In the genomic region with DNA sequence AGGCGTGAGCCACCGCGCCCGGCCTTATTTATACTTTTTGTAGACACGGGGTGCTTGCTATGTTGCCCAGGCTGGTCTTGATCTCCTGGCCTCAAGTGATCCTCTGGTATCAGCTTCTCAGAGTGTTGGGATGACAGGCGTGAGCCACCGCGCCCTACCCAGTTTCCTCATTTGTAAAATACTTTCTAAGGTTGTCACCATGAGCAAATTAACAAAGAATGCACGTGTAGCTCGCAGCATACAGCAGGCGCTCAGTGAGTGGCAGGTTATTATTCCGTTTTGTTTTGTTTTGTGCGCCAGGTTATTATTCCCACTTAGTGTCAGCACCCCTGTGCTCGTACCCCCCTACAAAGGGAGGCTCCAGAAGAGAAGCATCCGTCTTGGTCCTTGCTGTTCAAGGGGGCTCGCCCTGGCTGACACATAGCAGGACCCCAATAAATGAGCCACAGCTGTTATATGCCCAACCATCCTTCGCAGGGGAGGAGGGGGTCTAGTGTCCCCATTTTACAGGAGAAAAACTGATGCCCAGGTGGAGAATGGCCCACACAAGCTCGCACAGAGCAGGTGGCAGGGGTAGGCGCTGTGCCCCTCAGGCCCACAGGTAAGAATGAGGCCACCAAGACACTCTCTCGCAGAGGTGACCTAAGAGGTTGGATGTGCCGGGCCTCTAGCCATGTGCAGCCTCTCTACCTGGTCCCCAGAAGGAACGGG, we compare ENCODE assay signal across 8 cellular contexts. TPM values are rescaled to one million over a fixed set of nuclear protein-coding genes. Genes with fewer than 3 reads are reported as not detected.
A peak's percentile ranks its signal among the peaks of the same experiment; 100 is the strongest.
DNase-seq lines count a peak whose midpoint lies in the region; ATAC-seq, FAIRE-seq and TF ChIP-seq lines count a peak whose summit lies in the region.

No MANE protein-coding gene starts in this region.

- peak overlapping the region; percentile 34 for H4K8ac ChIP-seq in trophoblast cell (ENCODE audit: low read depth, low read length)

- H4K91ac ChIP-seq in trophoblast cell (ENCODE audit: low read depth, low read length): peak overlapping the region; percentile 45

- H3K4me2 ChIP-seq in OCI-LY7 (ENCODE audit: low read length): peak overlapping the region; percentile 98
- H3K4me2 ChIP-seq in endothelial cell of umbilical vein (ENCODE audit: insufficient read depth, low read length): peak overlapping the region; percentile 7
- H3K4me2 ChIP-seq in trophoblast cell (ENCODE audit: low read length): peak overlapping the region; percentile 66

- H3K79me1 ChIP-seq in trophoblast cell (ENCODE audit: low read length): peaks cover 16% of the 10 kb centered on the region

- DNase-seq in OCI-LY7 (ENCODE audit: low spot score): no peak
- no peak for DNase-seq in endothelial cell of umbilical vein (ENCODE audit: low read depth, low spot score)
- DNase-seq in trophoblast cell: peak; percentile 95
- no peak for DNase-seq in left lobe of liver (ENCODE audit: low spot score)
- no peak for DNase-seq in AG08396 (ENCODE audit: low spot score)
- DNase-seq in mucosa of descending colon: no peak

- intact Hi-C loops in OCI-LY7 (cut with micrococcal nuclease; ENCODE audit: unreplicated experiment): loop anchor here (2.0 to 5.0 kb wide), 3 partner anchors 55 to 103 kb away; a partner anchor contains a TSS
- intact Hi-C loops in endothelial cell of umbilical vein (cut with micrococcal nuclease): loop anchor here (1.0 kb wide), 1 partner anchor 56 kb away; a partner anchor contains a TSS
- intact Hi-C loops in mucosa of descending colon (cut with DNase I, micrococcal nuclease): no loop called here

- no peaks in the 10 kb centered on the region for H3K9me1 ChIP-seq in endothelial cell of umbilical vein (replicated peaks; ENCODE audit: control insufficient read depth, extremely low read depth, insufficient read depth, low read length)

- FAIRE-seq in endothelial cell of umbilical vein (lab: Jason Lieb, UNC): no peak

- H4K20me1 ChIP-seq in OCI-LY7 (ENCODE audit: insufficient read depth, low read length) (no peaks in the 10 kb centered on the region), endothelial cell of umbilical vein (replicated peaks; ENCODE audit: control insufficient read depth, extremely low read depth, insufficient read depth, low read length) (no peaks in the 10 kb centered on the region)

- H3K79me2 ChIP-seq in OCI-LY7 (ENCODE audit: insufficient read depth, low read depth, low read length): peaks cover 15% of the 10 kb centered on the region; the same call in 1 of the 2 replicates
- peaks cover 23% of the 10 kb centered on the region for H3K79me2 ChIP-seq in endothelial cell of umbilical vein (ENCODE audit: control insufficient read depth, insufficient read depth, low read length)
- peaks cover 19% of the 10 kb centered on the region for H3K79me2 ChIP-seq in trophoblast cell (ENCODE audit: control insufficient read depth, insufficient read depth, low read length, poor library complexity)

- no peaks in the 10 kb centered on the region for H3K9me3 ChIP-seq in OCI-LY7 (ENCODE audit: low read length)
- H3K9me3 ChIP-seq in endothelial cell of umbilical vein (replicated peaks; ENCODE audit: control insufficient read depth, insufficient read depth, low read length): no peaks in the 10 kb centered on the region
- no peaks in the 10 kb centered on the region for H3K9me3 ChIP-seq in trophoblast cell (ENCODE audit: insufficient read depth, low read depth, low read length)
- no peaks in the 10 kb centered on the region for H3K9me3 ChIP-seq in mucosa of descending colon

- H3K4me3 ChIP-seq in OCI-LY7 (ENCODE audit: low read depth, low read length, poor library complexity, severe bottlenecking) (peak overlapping the region; percentile 80), endothelial cell of umbilical vein (replicated peaks in 1 of 3; ENCODE audit: insufficient read depth in 1 of 3, low read depth in 1 of 3, low read length in 3 of 3) (no peak overlapping the region), trophoblast cell (ENCODE audit: low read depth, low read length) (no peak overlapping the region), mucosa of descending colon (no peak overlapping the region)

- dilution Hi-C loops in endothelial cell of umbilical vein (cut with MboI; ENCODE audit: extremely low pct_ligation_motif_present, low sequenced_read_pairs): no loop called here

- H4K12ac ChIP-seq in trophoblast cell (ENCODE audit: low read depth, low read length): no peak overlapping the region

- H3K27me3 ChIP-seq in endothelial cell of umbilical vein (ENCODE audit: control insufficient read depth in 2 of 2, insufficient read depth in 2 of 2, low read length in 2 of 2) (no peaks in the 10 kb centered on the region), trophoblast cell (ENCODE audit: insufficient read depth, low read length) (no peaks in the 10 kb centered on the region)

- peak overlapping the region; percentile 46 for H2BK120ac ChIP-seq in trophoblast cell (ENCODE audit: insufficient read depth, low read length, poor library complexity)

- H3K4me1 ChIP-seq in OCI-LY7 (ENCODE audit: insufficient read depth, low read length, poor library complexity, severe bottlenecking) (peaks cover 33% of the 10 kb centered on the region), endothelial cell of umbilical vein (ENCODE audit: control insufficient read depth, extremely low read depth, insufficient read depth, low read length) (peaks cover 14% of the 10 kb centered on the region), trophoblast cell (ENCODE audit: control insufficient read depth in 1 of 2, insufficient read depth in 2 of 2, low read length in 2 of 2) (peaks cover 30 to 31% of the 10 kb centered on the region in 2 experiments), mucosa of descending colon (ENCODE audit: low read depth) (peaks cover 24% of the 10 kb centered on the region)

- H2AFZ ChIP-seq in OCI-LY7 (ENCODE audit: low read length) (peak overlapping the region; percentile 82; the same call in 1 of the 2 replicates), endothelial cell of umbilical vein (ENCODE audit: low read depth, low read length) (peak overlapping the region; percentile 57), trophoblast cell (ENCODE audit: insufficient read depth, low read length, poor library complexity) (peak overlapping the region; percentile 81)

- H3K18ac ChIP-seq in trophoblast cell (ENCODE audit: low read length): peak overlapping the region; percentile 23

- H3K9me2 ChIP-seq in OCI-LY7 (ENCODE audit: insufficient read depth, low read length): no peaks in the 10 kb centered on the region

- H3K27ac ChIP-seq in OCI-LY7 (ENCODE audit: low read depth, low read length, poor library complexity, severe bottlenecking): peak overlapping the region; percentile 14
- no peak overlapping the region for H3K27ac ChIP-seq in endothelial cell of umbilical vein (ENCODE audit: insufficient read depth, low read depth, low read length)
- peak overlapping the region; percentile 38 for H3K27ac ChIP-seq in trophoblast cell (ENCODE audit: low read depth, low read length)

- CTCF ChIA-PET in OCI-LY7 (lab: Charles Lee; ENCODE audit: unreplicated experiment) (interaction anchor here (0.6 to 1.0 kb wide), 3 partner anchors 9 to 599 kb away, joined by 3 read pairs; no protein-coding TSS in a partner anchor), endothelial cell of umbilical vein (lab: Charles Lee) (no interaction called here)

- TF ChIP-seq CTCF in OCI-LY7 (conservative IDR thresholded peaks at IDR 0.05; ENCODE audit: low read length) (no peak), endothelial cell of umbilical vein (IDR thresholded peaks at IDR 0.05; ENCODE audit: extremely low read depth in 1 of 2, insufficient read depth in 1 of 2, low read depth in 1 of 2, low read length in 2 of 2) (no peak), mucosa of descending colon (IDR thresholded peaks at IDR 0.05) (no peak)

- WGBS in trophoblast cell (ENCODE audit: extremely low coverage, insufficient coverage, insufficient read length): no CpG with 5 or more reads among the region's 22 CpGs

- peak overlapping the region; percentile 40 for H2AK5ac ChIP-seq in trophoblast cell (ENCODE audit: low read length)

- ATAC-seq in GM21423 (IDR thresholded peaks at IDR 0.05; ENCODE audit: unreplicated experiment) (peak; percentile 4), left lobe of liver (no peak), GM19452 (IDR thresholded peaks at IDR 0.05; ENCODE audit: unreplicated experiment) (no peak), mucosa of descending colon (no peak)

- no peak overlapping the region for H3K9ac ChIP-seq in endothelial cell of umbilical vein (replicated peaks; ENCODE audit: extremely low read depth, insufficient read depth, low read length)
- H3K9ac ChIP-seq in trophoblast cell (ENCODE audit: low read length): no peak overlapping the region

- BruUV-seq in OCI-LY7 (replicated peaks; lab: Mats Ljungman, UMichigan): no TSS peak
- no TSS peak for BruUV-seq in endothelial cell of umbilical vein (replicated peaks; lab: Mats Ljungman, UMichigan)

- POLR2A ChIA-PET in OCI-LY7 (lab: Charles Lee): interaction anchor here (0.6 to 1.0 kb wide), 2 partner anchors 35 to 80 kb away, joined by 3 to 5 read pairs; no protein-coding TSS in a partner anchor
- POLR2A ChIA-PET in endothelial cell of umbilical vein (lab: Charles Lee): no interaction called here

- H3K14ac ChIP-seq in trophoblast cell (ENCODE audit: low read length): no peak overlapping the region

- peak overlapping the region; percentile 51 for H2BK12ac ChIP-seq in trophoblast cell (ENCODE audit: low read length)

- TF ChIP-seq POLR2A in endothelial cell of umbilical vein (IDR thresholded peaks at IDR 0.05; ENCODE audit: low read depth, low read length): no peak

- H2BK5ac ChIP-seq in trophoblast cell (ENCODE audit: low read depth, low read length, poor library complexity): peak overlapping the region; percentile 11

- H3K36me3 ChIP-seq in OCI-LY7 (ENCODE audit: insufficient read depth, low read length): peaks cover 17% of the 10 kb centered on the region
- peaks cover 2 to 29% of the 10 kb centered on the region in 2 experiments for H3K36me3 ChIP-seq in endothelial cell of umbilical vein (ENCODE audit: control insufficient read depth in 2 of 2, extremely low read depth in 1 of 2, insufficient read depth in 2 of 2, low read length in 2 of 2)
- peaks cover 36 to 41% of the 10 kb centered on the region in 2 experiments for H3K36me3 ChIP-seq in trophoblast cell (ENCODE audit: control insufficient read depth in 1 of 2, insufficient read depth in 2 of 2, low read length in 2 of 2)
- peaks cover 6% of the 10 kb centered on the region for H3K36me3 ChIP-seq in mucosa of descending colon (ENCODE audit: low read depth)

- no peak overlapping the region for H3K4ac ChIP-seq in trophoblast cell (ENCODE audit: low read depth, low read length)

- H3K23ac ChIP-seq in trophoblast cell (ENCODE audit: low read length): no peak overlapping the region

RNA-seq across cellular contexts. Expression of a gene that starts 0.7 kb away (rescaled TPM):
- 7.6 and 7.9 TPM in 2 replicates for total RNA-seq in OCI-LY7 (2014; rRNA removed; shearing (Covaris generic))
- total RNA-seq in OCI-LY7 (2022): 11.8 and 12.7 TPM in 2 replicates
- total RNA-seq in endothelial cell of umbilical vein: 8.3 and 8.5 TPM in 2 replicates
- 22.7 and 28.2 TPM in 2 replicates for polyA plus RNA-seq in endothelial cell of umbilical vein
- polyA plus RNA-seq in endothelial cell of umbilical vein (2011; cell fraction: cytosol; rRNA removed): 10.7 and 12.8 TPM in 2 replicates
- 10.7 and 12.9 TPM in 2 replicates for polyA plus RNA-seq in endothelial cell of umbilical vein (2011; cell fraction: nucleus; rRNA removed)
- polyA plus RNA-seq in endothelial cell of umbilical vein (2012): 5.2 and 8.4 TPM in 2 replicates
- 11.0 and 14.7 TPM in 2 replicates for polyA minus RNA-seq in endothelial cell of umbilical vein
- polyA minus RNA-seq in endothelial cell of umbilical vein (2011; cell fraction: cytosol; rRNA and poly(A)+ RNA removed): 6.7 TPM
- polyA minus RNA-seq in endothelial cell of umbilical vein (2011; cell fraction: nucleus; rRNA and poly(A)+ RNA removed): 3.1 and 6.3 TPM in 2 replicates
- 5.1 and 5.3 TPM in 2 replicates for polyA plus RNA-seq in trophoblast cell (2013)
- 6.4 TPM for total RNA-seq in left lobe of liver
- 10 to 100 TPM; 13.4 to 20.7 (median 16.4) TPM for total RNA-seq in mucosa of descending colon

RNA-seq across cellular contexts. Expression of a gene that starts 1.2 kb away (rescaled TPM):
- 141 and 155 TPM in 2 replicates for total RNA-seq in OCI-LY7 (2014; rRNA removed; shearing (Covaris generic))
- 219 and 235 TPM in 2 replicates for total RNA-seq in OCI-LY7 (2022)
- total RNA-seq in endothelial cell of umbilical vein: 372 and 397 TPM in 2 replicates
- polyA plus RNA-seq in endothelial cell of umbilical vein: 582 and 691 TPM in 2 replicates
- polyA plus RNA-seq in endothelial cell of umbilical vein (2011; cell fraction: cytosol; rRNA removed): 393 and 428 TPM in 2 replicates
- polyA plus RNA-seq in endothelial cell of umbilical vein (2011; cell fraction: nucleus; rRNA removed): 1,056 and 1,210 TPM in 2 replicates
- polyA plus RNA-seq in endothelial cell of umbilical vein (2012): 343 and 396 TPM in 2 replicates
- 446 and 481 TPM in 2 replicates for polyA minus RNA-seq in endothelial cell of umbilical vein
- polyA minus RNA-seq in endothelial cell of umbilical vein (2011; cell fraction: cytosol; rRNA and poly(A)+ RNA removed): 202 TPM
- polyA minus RNA-seq in endothelial cell of umbilical vein (2011; cell fraction: nucleus; rRNA and poly(A)+ RNA removed): 205 and 272 TPM in 2 replicates
- 170 and 174 TPM in 2 replicates for polyA plus RNA-seq in trophoblast cell (2013)
- total RNA-seq in left lobe of liver: 102 TPM
- total RNA-seq in mucosa of descending colon: 100 to 1,000 TPM; 278 to 319 (median 316) TPM

RNA-seq across cellular contexts. Expression of a gene that starts 34.3 kb away (rescaled TPM):
- total RNA-seq in OCI-LY7 (2014; rRNA removed; shearing (Covaris generic)): 11.9 and 14.1 TPM in 2 replicates
- total RNA-seq in OCI-LY7 (2022) (19.9 and 20.8 TPM in 2 replicates), endothelial cell of umbilical vein (34.9 and 36.8 TPM in 2 replicates), left lobe of liver (3.3 TPM), mucosa of descending colon (10 to 100 TPM in 2 of 3 donors, 1 to 10 TPM in 1; 6.7 to 15.1 (median 10.3) TPM)
- polyA plus RNA-seq in endothelial cell of umbilical vein: 47.1 and 55.5 TPM in 2 replicates
- 30.8 and 38.9 TPM in 2 replicates for polyA plus RNA-seq in endothelial cell of umbilical vein (2011; cell fraction: cytosol; rRNA removed)
- 47.3 and 56.7 TPM in 2 replicates for polyA plus RNA-seq in endothelial cell of umbilical vein (2011; cell fraction: nucleus; rRNA removed)
- polyA plus RNA-seq in endothelial cell of umbilical vein (2012): 24.1 and 28.5 TPM in 2 replicates
- 36.3 and 42.3 TPM in 2 replicates for polyA minus RNA-seq in endothelial cell of umbilical vein
- 14.3 TPM for polyA minus RNA-seq in endothelial cell of umbilical vein (2011; cell fraction: cytosol; rRNA and poly(A)+ RNA removed)
- 17.3 and 24.4 TPM in 2 replicates for polyA minus RNA-seq in endothelial cell of umbilical vein (2011; cell fraction: nucleus; rRNA and poly(A)+ RNA removed)
- polyA plus RNA-seq in trophoblast cell (2013): 21.5 and 21.7 TPM in 2 replicates

RNA-seq across cellular contexts. Expression of a gene that starts 55.0 kb away (rescaled TPM):
- 48.3 and 48.5 TPM in 2 replicates for total RNA-seq in OCI-LY7 (2014; rRNA removed; shearing (Covaris generic))
- total RNA-seq in OCI-LY7 (2022) (63.0 and 64.4 TPM in 2 replicates), endothelial cell of umbilical vein (46.9 and 53.1 TPM in 2 replicates), left lobe of liver (19.8 TPM), mucosa of descending colon (10 to 100 TPM; 27.9 to 39.8 (median 30.1) TPM)
- polyA plus RNA-seq in endothelial cell of umbilical vein: 18.6 and 20.4 TPM in 2 replicates
- polyA plus RNA-seq in endothelial cell of umbilical vein (2011; cell fraction: cytosol; rRNA removed): 15.7 and 19.0 TPM in 2 replicates
- polyA plus RNA-seq in endothelial cell of umbilical vein (2011; cell fraction: nucleus; rRNA removed): 37.5 and 42.4 TPM in 2 replicates
- polyA plus RNA-seq in endothelial cell of umbilical vein (2012): 22.1 and 26.5 TPM in 2 replicates
- 63.2 and 64.2 TPM in 2 replicates for polyA minus RNA-seq in endothelial cell of umbilical vein
- polyA minus RNA-seq in endothelial cell of umbilical vein (2011; cell fraction: cytosol; rRNA and poly(A)+ RNA removed): 31.2 TPM
- polyA minus RNA-seq in endothelial cell of umbilical vein (2011; cell fraction: nucleus; rRNA and poly(A)+ RNA removed): 32.0 and 46.2 TPM in 2 replicates
- polyA plus RNA-seq in trophoblast cell (2013): 18.1 and 19.5 TPM in 2 replicates

RNA-seq across cellular contexts. Expression of a gene that starts 55.3 kb away (rescaled TPM):
- 11.1 and 11.8 TPM in 2 replicates for total RNA-seq in OCI-LY7 (2014; rRNA removed; shearing (Covaris generic))
- total RNA-seq in OCI-LY7 (2022) (16.1 and 16.3 TPM in 2 replicates), endothelial cell of umbilical vein (16.1 and 17.6 TPM in 2 replicates), left lobe of liver (5.1 TPM), mucosa of descending colon (10 to 100 TPM; 20.1 to 24.1 (median 21.9) TPM)
- 8.2 and 9.5 TPM in 2 replicates for polyA plus RNA-seq in endothelial cell of umbilical vein
- 9.6 and 9.8 TPM in 2 replicates for polyA plus RNA-seq in endothelial cell of umbilical vein (2011; cell fraction: cytosol; rRNA removed)
- 16.0 and 17.7 TPM in 2 replicates for polyA plus RNA-seq in endothelial cell of umbilical vein (2011; cell fraction: nucleus; rRNA removed)
- polyA plus RNA-seq in endothelial cell of umbilical vein (2012): 13.2 and 14.1 TPM in 2 replicates
- 24.9 TPM in 2 replicates for polyA minus RNA-seq in endothelial cell of umbilical vein
- 6.6 TPM for polyA minus RNA-seq in endothelial cell of umbilical vein (2011; cell fraction: cytosol; rRNA and poly(A)+ RNA removed)
- 23.1 and 24.9 TPM in 2 replicates for polyA minus RNA-seq in endothelial cell of umbilical vein (2011; cell fraction: nucleus; rRNA and poly(A)+ RNA removed)
- 10.4 and 10.8 TPM in 2 replicates for polyA plus RNA-seq in trophoblast cell (2013)

Comparison
In these comparisons a context has a peak if more than half of its experiments do, and no peak if none do; other contexts are left out.
1. DNase-seq: peak in trophoblast cell (2 of 2); none in OCI-LY7 (single experiment), endothelial cell of umbilical vein (single experiment), left lobe of liver (single experiment), AG08396 (single experiment) and mucosa of descending colon (0 of 3).
2. H3K4me2 ChIP-seq: peak in every context shown above with its lines; median percentile 98 in OCI-LY7; 66 in trophoblast cell; 7 in endothelial cell of umbilical vein.
3. intact Hi-C loops: an anchor here in OCI-LY7 (2.0 to 5.0 kb wide) and endothelial cell of umbilical vein (1.0 kb wide); none called in mucosa of descending colon.
4. Peak in every context shown above with its lines, with median percentiles within 50 percentile points of each other: H2AFZ ChIP-seq.